Comparison of ENCODE assay signal across 15 cellular contexts in genomic region chr10:130986828-130987227, GRCh38.
DNase-seq lines count a peak whose midpoint lies in the region; ATAC-seq, FAIRE-seq and TF ChIP-seq lines count a peak whose summit lies in the region.
"Had no signal": no experiment of that assay in that cellular context is flagged by ENCODE, and none has a peak within 500 bp of the region (broad histone marks: within the 10 kb centered on the region; RNA-seq: fewer than 3 reads in every experiment).

No MANE protein-coding gene starts in this region.

- no TSS peak for BruUV-seq in HepG2 (replicated peaks; lab: Mats Ljungman, UMichigan)

- H3K4me3 ChIP-seq in HepG2 (replicated peaks in 1 of 3; ENCODE audit: insufficient read depth in 1 of 3, low read depth in 2 of 3, low read length in 3 of 3) (no peak overlapping the region), right lobe of liver (no peak overlapping the region), neural cell (ENCODE audit: low read length) (peak overlapping the region; percentile 42), spleen (no peak overlapping the region)
- H3K4me3 ChIP-seq: A549, GM12878 had no signal

- ATAC-seq in HepG2 (no peak), right lobe of liver (no peak), HG03354 (IDR thresholded peaks at IDR 0.05; ENCODE audit: poor library complexity, severe bottlenecking, unreplicated experiment) (no peak)
- ATAC-seq: A549, GM12878 had no signal

- H3K9me3 ChIP-seq in HepG2 (ENCODE audit: low read length) (no peaks in the 10 kb centered on the region), right lobe of liver (no peaks in the 10 kb centered on the region), neural cell (ENCODE audit: low read length) (no peaks in the 10 kb centered on the region), spleen (peaks cover 0 to 21% (median 9%) of the 10 kb centered on the region in 8 donors)
- H3K9me3 ChIP-seq: A549, BE2C, Caco-2 had no signal

- H2AFZ ChIP-seq in HepG2 (ENCODE audit: low read length) (no peak overlapping the region), neural cell (ENCODE audit: low read depth, low read length) (peak overlapping the region; percentile 73)

- CTCF ChIA-PET in HepG2 (lab: Yijun Ruan, JAX; ENCODE audit: low intra/inter-chr PET ratio, low total read pairs): no interaction called here

- in situ Hi-C loops in HepG2 (cut with HindIII; ENCODE audit: extremely low pct_ligation_motif_present, low pct_unique_long_range_greater_than_20kb): no loop called here

- no peaks in the 10 kb centered on the region for H3K9me2 ChIP-seq in neural cell (ENCODE audit: insufficient read depth, low read length)

- H3F3A ChIP-seq in neural cell (ENCODE audit: insufficient read depth, low read length, poor library complexity, severe bottlenecking): no peaks in the 10 kb centered on the region

- 40% methylated on average over 3 of the region's 4 CpGs for WGBS in HepG2 (ENCODE audit: low lambda C conversion rate)
- no CpG with 5 or more reads among the region's 4 CpGs for WGBS in right lobe of liver (ENCODE audit: insufficient coverage, low coverage, low lambda C conversion rate, missing lambda C conversion rate)
- WGBS in spleen, 5 donors: 83 to 95% (median 88%) methylated on average over 4 of the region's 4 CpGs

- DNase-seq in NCI-H146 (lab: John Stamatoyannopoulos, UW): peak; percentile 14
- DNase-seq in NCI-H146 treated with DMSO at 0.1 percent for 48 hours (lab: John Stamatoyannopoulos, UW; ENCODE audit: unreplicated experiment): no peak
- DNase-seq in HepG2 (ENCODE audit: low spot score): no peak
- no peak for DNase-seq in right lobe of liver
- no peak for DNase-seq in spleen
- DNase-seq: BE2C, Caco-2, HCEC 1CT, HFFc6 had no signal

- H3K27me3 ChIP-seq in HepG2 (ENCODE audit: control insufficient read depth in 1 of 2, insufficient read depth in 2 of 2, low read length in 2 of 2): peaks cover 0 to 7% of the 10 kb centered on the region in 2 experiments; a peak in 4 of 5 replicates
- H3K27me3 ChIP-seq in right lobe of liver: no peaks in the 10 kb centered on the region
- H3K27me3 ChIP-seq in neural cell (ENCODE audit: insufficient read depth, low read depth, low read length): no peaks in the 10 kb centered on the region
- H3K27me3 ChIP-seq in spleen (replicated peaks in 1 of 7): no peaks in the 10 kb centered on the region
- H3K27me3 ChIP-seq: BE2C had no signal

- H4K20me1 ChIP-seq in HepG2 (ENCODE audit: insufficient read depth, low read length) (no peaks in the 10 kb centered on the region), neural cell (ENCODE audit: insufficient read depth) (no peaks in the 10 kb centered on the region)

- H3K79me2 ChIP-seq in HepG2 (ENCODE audit: insufficient read depth, low read length): no peaks in the 10 kb centered on the region
- no peaks in the 10 kb centered on the region for H3K79me2 ChIP-seq in neural cell (replicated peaks; ENCODE audit: insufficient read depth, low read length)

- POLR2A ChIA-PET in HepG2 (lab: Yijun Ruan, JAX): no interaction called here

- no peak for TF ChIP-seq RAD21 in HepG2 (CRISPR knock-in tag; IDR thresholded peaks at IDR 0.05)
- TF ChIP-seq RAD21 in neural cell (conservative IDR thresholded peaks at IDR 0.05): no peak

- H3K4me1 ChIP-seq in HepG2 (ENCODE audit: insufficient read depth, low read length) (no peaks in the 10 kb centered on the region), right lobe of liver (no peaks in the 10 kb centered on the region), spleen (no peaks in the 10 kb centered on the region)
- H3K4me1 ChIP-seq: A549, BE2C, Caco-2 had no signal

- H3K4me2 ChIP-seq in HepG2 (ENCODE audit: low read depth, low read length) (no peak overlapping the region), neural cell (ENCODE audit: low read length) (peak overlapping the region; percentile 59)
- H3K4me2 ChIP-seq: A549 had no signal

- TF ChIP-seq POLR2A in HepG2 (IDR thresholded peaks at IDR 0.05; ENCODE audit: insufficient read depth in 1 of 2, low read depth in 2 of 2, low read length in 2 of 2) (no peak), right lobe of liver (IDR thresholded peaks at IDR 0.05) (no peak), spleen (IDR thresholded peaks at IDR 0.05) (no peak)

- TF ChIP-seq CTCF in HepG2 (CRISPR knock-in tag; IDR thresholded peaks at IDR 0.05) (no peak), right lobe of liver (IDR thresholded peaks at IDR 0.05) (no peak), neural cell (IDR thresholded peaks at IDR 0.05; ENCODE audit: poor library complexity, severe bottlenecking) (no peak), spleen (IDR thresholded peaks at IDR 0.05 in 8 of 11, conservative IDR thresholded peaks at IDR 0.05 in 3 of 11) (no peak)

- H3K9ac ChIP-seq in HepG2 (ENCODE audit: insufficient read depth, low read depth, low read length) (no peak overlapping the region), neural cell (ENCODE audit: low read length) (peak overlapping the region; percentile 48)

- no peaks in the 10 kb centered on the region for H3K36me3 ChIP-seq in HepG2 (replicated peaks in 1 of 2; ENCODE audit: control insufficient read depth in 1 of 2, insufficient read depth in 2 of 2, low read length in 2 of 2)
- no peaks in the 10 kb centered on the region for H3K36me3 ChIP-seq in right lobe of liver
- no peaks in the 10 kb centered on the region for H3K36me3 ChIP-seq in neural cell (ENCODE audit: insufficient read depth, low read length)
- H3K36me3 ChIP-seq in spleen: no peaks in the 10 kb centered on the region
- H3K36me3 ChIP-seq: BE2C had no signal

- intact Hi-C loops in HepG2 (cut with micrococcal nuclease; ENCODE audit: unreplicated experiment): no loop called here
- intact Hi-C loops in right lobe of liver (cut with DNase I): no loop called here
- intact Hi-C loops in spleen (cut with DNase I; ENCODE audit: low total_unique reads): no loop called here

- no peak for FAIRE-seq in HepG2 (lab: Jason Lieb, UNC)
- FAIRE-seq: A549, GM12878, GM18507, HTR-8/SVneo had no signal

- no peak overlapping the region for H3K27ac ChIP-seq in HepG2 (ENCODE audit: extremely low read length, insufficient read depth, low read length)
- H3K27ac ChIP-seq in right lobe of liver: no peak overlapping the region
- peak overlapping the region; percentile 73 for H3K27ac ChIP-seq in neural cell (ENCODE audit: low read length)
- no peak overlapping the region for H3K27ac ChIP-seq in spleen
- H3K27ac ChIP-seq: A549 had no signal

- no peak for TF ChIP-seq EP300 in HepG2 (IDR thresholded peaks at IDR 0.05; ENCODE audit: low read depth in 2 of 2, low read length in 2 of 2)
- TF ChIP-seq EP300 in HepG2 (CRISPR knock-in tag; IDR thresholded peaks at IDR 0.05; ENCODE audit: borderline replicate concordance): no peak
- TF ChIP-seq EP300 in neural cell (conservative IDR thresholded peaks at IDR 0.05; ENCODE audit: poor library complexity, severe bottlenecking): peak; percentile 56

TF ChIP-seq in HepG2, 621 proteins besides CTCF, POLR2A, EP300 and RAD21 (continues in another document):
- TF ChIP-seq RXRA (CRISPR knock-in tag; IDR thresholded peaks at IDR 0.05): no peak
- TF ChIP-seq NKX3-1 (CRISPR knock-in tag; IDR thresholded peaks at IDR 0.05): no peak
- TF ChIP-seq RFX1 (IDR thresholded peaks at IDR 0.05): peak; percentile 16; the same call in 1 of the 2 replicates
- no peak for TF ChIP-seq STAT6 (CRISPR knock-in tag; IDR thresholded peaks at IDR 0.05; ENCODE audit: borderline replicate concordance)

TF ChIP-seq in neural cell, 6 proteins besides CTCF, POLR2A, EP300 and RAD21:
- TF ChIP-seq POLR2AphosphoS5 (IDR thresholded peaks at IDR 0.05): peak; percentile 41
- no peak for TF ChIP-seq MXI1 (conservative IDR thresholded peaks at IDR 0.05; ENCODE audit: poor library complexity, severe bottlenecking)
- TF ChIP-seq REST (IDR thresholded peaks at IDR 0.05; ENCODE audit: borderline replicate concordance): peak; percentile 44
